Comparison of ENCODE assay signal across 25 cellular contexts in the genomic region with DNA sequence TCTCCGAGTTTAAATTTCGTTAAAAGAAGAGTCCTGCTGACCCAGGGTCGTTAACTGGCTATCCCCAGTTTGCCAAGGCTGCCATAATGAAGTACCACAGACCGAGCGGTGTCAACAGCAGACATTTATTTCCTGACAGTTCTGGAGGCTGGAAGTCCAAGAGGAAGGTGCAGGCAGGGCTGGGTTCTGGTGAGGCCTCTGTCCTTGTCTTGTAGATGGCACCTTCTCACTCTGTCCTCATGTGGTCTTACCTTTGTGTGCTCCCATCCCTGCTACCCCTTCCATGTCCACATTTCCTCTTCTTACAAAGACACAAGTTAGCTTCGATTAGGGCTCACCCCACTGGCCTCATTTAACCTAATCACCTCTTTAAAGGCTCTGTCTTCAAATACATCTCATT.
"Had no signal": no experiment of that assay in that cellular context is flagged by ENCODE, and none has a peak within 500 bp of the region (broad histone marks: within the 10 kb centered on the region; RNA-seq: fewer than 3 reads in every experiment).

No MANE protein-coding gene starts in this region.

- DNase-seq: immature natural killer cell; kidney; left ventricle myocardium inferior; naive thymus-derived CD8-positive, alpha-beta T cell; occipital lobe; ovary; right lobe of liver; stimulated activated CD4-positive, alpha-beta T cell treated with anti-CD3 and anti-CD28 coated beads, Interleukin-1b, Interleukin-23, amount 100 ng/mL, for 48 hours; stimulated activated CD4-positive, alpha-beta T cell treated with anti-CD3 and anti-CD28 coated beads, Interleukin-2, amount 100 ng/mL, for 48 hours; stimulated activated CD4-positive, alpha-beta T cell treated with anti-CD3 and anti-CD28 coated beads, Interleukin-4, amount 100 ng/mL, for 4 hours; stimulated activated CD8-positive, alpha-beta memory T cell treated with anti-CD3 and anti-CD28 coated beads, Interleukin-4, amount 100 ng/mL, for 48 hours; stimulated activated naive CD4-positive, alpha-beta T cell treated with Interleukin-2 at 50 U/mL for 16 hours; stimulated activated naive CD8-positive, alpha-beta T cell treated with anti-CD3 and anti-CD28 coated beads, Interleukin-15, amount 100 ng/mL, for 72 hours; upper lobe of left lung had no signal

- H3K4me3 ChIP-seq: left ventricle myocardium inferior, lung, ovary, right atrium auricular region, right lobe of liver, smooth muscle cell, tibial nerve, upper lobe of left lung, vagina had no signal

- H3K27me3 ChIP-seq: neutrophil, ovary, right atrium auricular region, right lobe of liver, tibial nerve, upper lobe of left lung, vagina had no signal

- H3K27ac Mint-ChIP-seq: immature natural killer cell; memory B cell; progenitor cell of endocrine pancreas; stimulated activated memory B cell treated with anti-CD40 and anti-IgM and Interleukin-4, amounts not matched to agents 10 μg/mL and 1 μg/mL and 100 μg/mL, for 72 hours; stimulated activated naive CD8-positive, alpha-beta T cell treated with anti-CD3 and anti-CD28 coated beads, Interleukin-15, amount 100 ng/mL, for 72 hours had no signal

- H3K4me2 ChIP-seq: smooth muscle cell had no signal

- H3K4me1 Mint-ChIP-seq: immature natural killer cell; memory B cell; nephron; stimulated activated memory B cell treated with anti-CD40 and anti-IgM and Interleukin-4, amounts not matched to agents 10 μg/mL and 1 μg/mL and 100 μg/mL, for 72 hours had no signal

- H3K4me3 Mint-ChIP-seq: immature natural killer cell; memory B cell; naive thymus-derived CD8-positive, alpha-beta T cell; nephron; neural crest cell; stimulated activated memory B cell treated with anti-CD40 and anti-IgM and Interleukin-4, amounts not matched to agents 10 μg/mL and 1 μg/mL and 100 μg/mL, for 72 hours; stimulated activated naive CD8-positive, alpha-beta T cell treated with anti-CD3 and anti-CD28 coated beads, Interleukin-15, amount 100 ng/mL, for 72 hours had no signal

- H3K4me1 ChIP-seq: left ventricle myocardium inferior, right atrium auricular region, right lobe of liver, tibial nerve, vagina had no signal

- H3K9me3 ChIP-seq: left ventricle myocardium inferior, neutrophil, ovary, right atrium auricular region, right lobe of liver, tibial nerve, upper lobe of left lung, vagina had no signal

- H3K36me3 ChIP-seq: left ventricle myocardium inferior, neutrophil, ovary, right atrium auricular region, right lobe of liver, tibial nerve, upper lobe of left lung, vagina had no signal

- H3K36me3 Mint-ChIP-seq: immature natural killer cell; memory B cell; naive thymus-derived CD8-positive, alpha-beta T cell; stimulated activated memory B cell treated with anti-CD40 and anti-IgM and Interleukin-4, amounts not matched to agents 10 μg/mL and 1 μg/mL and 100 μg/mL, for 72 hours had no signal

- H3K9me3 Mint-ChIP-seq: memory B cell; naive thymus-derived CD8-positive, alpha-beta T cell; nephron; neural crest cell; stimulated activated memory B cell treated with anti-CD40 and anti-IgM and Interleukin-4, amounts not matched to agents 10 μg/mL and 1 μg/mL and 100 μg/mL, for 72 hours; stimulated activated naive CD8-positive, alpha-beta T cell treated with anti-CD3 and anti-CD28 coated beads, Interleukin-15, amount 100 ng/mL, for 72 hours had no signal

- H3K27ac ChIP-seq: left ventricle myocardium inferior, neutrophil, ovary, right atrium auricular region, right lobe of liver, tibial nerve, upper lobe of left lung, vagina had no signal
